38 cellular contexts compared by ENCODE assay signal in the genomic region with DNA sequence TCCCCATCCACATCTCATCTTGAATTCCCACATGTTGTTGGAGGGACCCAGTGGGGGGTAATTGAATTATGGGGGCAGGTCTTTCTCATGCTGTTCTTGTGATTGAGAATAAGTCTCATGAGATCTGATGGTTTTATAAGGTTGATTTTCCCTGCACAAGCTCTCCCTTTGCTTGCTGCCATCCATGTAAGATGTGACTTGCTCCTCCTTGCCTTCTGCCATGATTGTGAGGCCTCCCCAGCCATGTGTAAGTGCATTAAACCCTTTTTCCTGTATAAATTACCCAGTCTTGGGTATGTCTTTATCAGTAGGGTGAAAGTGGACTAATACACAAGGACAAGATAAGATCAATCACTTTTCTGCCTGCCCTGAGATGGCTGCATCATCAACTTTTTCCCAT. TPM values are rescaled to one million over a fixed set of nuclear protein-coding genes. Genes with fewer than 3 reads are reported as not detected.
"Had no signal": no experiment of that assay in that cellular context is flagged by ENCODE, and none has a peak within 500 bp of the region (broad histone marks: within the 10 kb centered on the region; RNA-seq: fewer than 3 reads in every experiment).

No MANE protein-coding gene starts in this region.

- DNase-seq: Karpas-422, Kasumi-1, MG63, MM.1S, MV-4-11, NCI-H1048, NCI-H1092, NCI-H1092 treated with DMSO at 0.1 percent for 48 hours, NCI-H1105, NCI-H1105 treated with DMSO at 0.1 percent for 48 hours, NCI-H1417, NCI-H1417 treated with DMSO at 0.1 percent for 48 hours, NCI-H1436, NCI-H1436 treated with DMSO at 0.1 percent for 48 hours, NCI-H146, NCI-H1694, NCI-H1694 treated with DMSO at 0.1 percent for 48 hours, NCI-H187, NCI-H187 treated with DMSO at 0.1 percent for 48 hours, NCI-H1930, NCI-H2029, NCI-H2029 treated with DMSO at 0.1 percent for 48 hours, NCI-H2081, NCI-H2081 treated with DMSO at 0.1 percent for 48 hours, NCI-H2107, NCI-H2171, NCI-H2171 treated with DMSO at 0.1 percent for 48 hours, NCI-H2227 treated with DMSO at 0.1 percent for 48 hours, NCI-H226, NCI-H345, NCI-H446, NCI-H446 treated with DMSO at 0.1 percent for 48 hours, NCI-H510A, NCI-H510A treated with DMSO at 0.1 percent for 48 hours had no signal

- H3K9me3 ChIP-seq: MG63 had no signal

- H3K4me3 ChIP-seq: MG63 had no signal

- H3K36me3 ChIP-seq: MG63 had no signal

- H3K27me3 ChIP-seq: MG63 had no signal

RNA-seq across cellular contexts. Expression of gene CCK, which starts 5.8 kb away (rescaled TPM):
- total RNA-seq: LHCN-M2, M059J, MCF 10A, NCI-H460 had no signal
